8 cellular contexts compared by ENCODE assay signal in the genomic region with DNA sequence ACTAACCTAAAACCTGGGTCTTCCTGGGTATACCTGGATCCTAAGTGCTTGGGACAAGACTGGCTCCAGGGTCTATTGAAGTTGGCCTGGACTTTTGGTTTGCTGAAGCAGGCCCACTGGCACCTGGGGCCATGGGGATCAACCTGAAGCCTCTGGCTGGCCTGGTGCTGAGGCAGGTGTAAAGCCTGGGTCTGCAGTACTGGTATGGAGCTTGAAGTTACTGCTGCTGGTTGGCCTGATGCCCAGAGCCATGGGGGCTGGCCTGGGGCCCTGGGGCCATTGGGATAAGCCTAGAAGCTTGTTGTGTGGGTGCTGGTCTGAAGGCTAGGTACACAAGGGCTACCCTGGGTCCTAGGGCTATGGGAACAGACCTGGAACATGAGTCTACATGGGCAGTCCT.
"Had no signal": no experiment of that assay in that cellular context is flagged by ENCODE, and none has a peak within 500 bp of the region (broad histone marks: within the 10 kb centered on the region; RNA-seq: fewer than 3 reads in every experiment).

No MANE protein-coding gene starts in this region.

- DNase-seq: GDM1, GF-D8 had no signal

- ATAC-seq: GM12878 had no signal

- H3K4me3 ChIP-seq: GM12878 had no signal

- FAIRE-seq: G401.6, GM12878, GM12891, GM12892, GM18507, GM19239 had no signal
